ENCODE assay signal across 1 cellular context in the genomic region with DNA sequence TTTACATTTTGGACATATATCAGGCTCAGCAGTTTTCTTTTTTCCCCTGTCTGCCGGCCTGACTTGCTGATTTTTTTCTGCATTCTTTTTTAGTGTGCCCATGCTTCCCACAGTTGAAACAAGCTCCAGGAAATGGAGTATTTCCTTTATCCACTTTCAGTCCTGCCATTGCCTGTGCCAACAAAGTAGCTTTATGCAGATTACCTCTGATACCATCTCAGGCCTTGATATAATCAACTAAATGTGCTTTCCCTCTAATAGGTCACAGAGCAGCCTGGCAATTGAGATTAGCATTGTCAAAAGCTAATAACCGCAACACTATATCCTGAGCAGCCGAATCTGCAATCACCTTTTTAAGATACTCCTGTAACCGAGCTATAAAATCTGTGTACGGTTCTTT.
TF ChIP-seq lines count a peak whose summit lies in the region.

No MANE protein-coding gene starts in this region.

TF ChIP-seq in endothelial cell of umbilical vein, 7 proteins besides CTCF, POLR2A, EP300 and RAD21:
- TF ChIP-seq JUN (IDR thresholded peaks at IDR 0.05; ENCODE audit: borderline replicate concordance, insufficient read depth, insufficient read length, low read depth), result no peak
- TF ChIP-seq GATA2 (IDR thresholded peaks at IDR 0.05; ENCODE audit: insufficient read depth, insufficient read length, low read depth, low read length), result peak; percentile 72
